21 cellular contexts compared by ENCODE assay signal in the genomic region with DNA sequence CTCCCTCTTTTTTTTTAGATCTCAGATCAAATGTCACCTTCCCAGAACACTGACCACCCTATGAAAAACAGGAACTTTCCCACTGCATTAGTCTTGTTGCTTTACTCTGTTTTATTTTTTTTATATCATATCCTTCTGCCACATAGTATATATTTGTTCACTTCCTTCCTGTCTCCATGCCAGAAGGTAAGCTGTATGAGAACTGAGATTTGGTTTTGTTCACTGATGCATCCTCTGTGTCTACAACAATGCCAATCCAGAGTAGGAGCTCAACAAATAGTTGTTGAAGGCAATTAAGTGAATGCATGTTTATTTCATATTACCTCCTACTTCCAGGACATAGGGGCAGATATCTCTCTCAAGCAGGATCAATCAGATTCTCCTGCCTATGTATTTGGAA.
DNase-seq lines count a peak whose midpoint lies in the region; ATAC-seq and TF ChIP-seq lines count a peak whose summit lies in the region.
"Had no signal": no experiment of that assay in that cellular context is flagged by ENCODE, and none has a peak within 500 bp of the region (broad histone marks: within the 10 kb centered on the region; RNA-seq: fewer than 3 reads in every experiment).

No MANE protein-coding gene starts in this region.

- no peaks in the 10 kb centered on the region for H3K9me2 ChIP-seq in PC-9 (ENCODE audit: insufficient read depth)

- no peak overlapping the region for H3K4me3 Mint-ChIP-seq in activated CD4-positive, alpha-beta T cell treated with anti-CD3 and anti-CD28 coated beads, Interleukin-2, amount 10 ng/mL, durations not matched to agents 24 days and 14 days
- H3K4me3 Mint-ChIP-seq in central memory CD8-positive, alpha-beta T cell, result no peak overlapping the region
- H3K4me3 Mint-ChIP-seq: CD14-positive monocyte, WTC11 had no signal

- no TSS peak for BruUV-seq in PC-9 (replicated peaks; lab: Mats Ljungman, UMichigan)

- H3K4me1 Mint-ChIP-seq in activated CD4-positive, alpha-beta T cell treated with anti-CD3 and anti-CD28 coated beads, Interleukin-2, amount 10 ng/mL, durations not matched to agents 24 days and 14 days, result peaks cover 31% of the 10 kb centered on the region
- H3K4me1 Mint-ChIP-seq in central memory CD8-positive, alpha-beta T cell, result peaks cover 29% of the 10 kb centered on the region
- H3K4me1 Mint-ChIP-seq: CD14-positive monocyte had no signal

- intact Hi-C loops in activated CD4-positive, alpha-beta T cell treated with anti-CD3 and anti-CD28 coated beads, Interleukin-2, amount 10 ng/mL, durations not matched to agents 24 days and 14 days (cut with micrococcal nuclease), result no loop called here
- intact Hi-C loops in PC-9 (cut with micrococcal nuclease; ENCODE audit: unreplicated experiment), result no loop called here

- H2AFZ ChIP-seq in PC-9, result no peak overlapping the region

- no peaks in the 10 kb centered on the region for H3F3A ChIP-seq in PC-9 (ENCODE audit: insufficient read depth, low read depth)

- CTCF ChIA-PET in PC-9 (lab: Charles Lee), result no interaction called here

- ATAC-seq in GM19351 (IDR thresholded peaks at IDR 0.05; ENCODE audit: unreplicated experiment), result peak; percentile 26
- ATAC-seq in HG03432 (IDR thresholded peaks at IDR 0.05; ENCODE audit: unreplicated experiment), result peak; percentile 35
- ATAC-seq in central memory CD8-positive, alpha-beta T cell (replicated peaks; ENCODE audit: extremely low read depth, poor library complexity, severe bottlenecking), result peak; percentile 40
- ATAC-seq: A549; HCT116; left ventricle myocardium superior; right lobe of liver; Right ventricle myocardium inferior; stimulated activated naive CD8-positive, alpha-beta T cell treated with anti-CD3 and anti-CD28 coated beads, Interleukin-15, Interleukin-2, amounts not matched to agents 100 U/mL and 50 U/mL, for 24 hours; upper lobe of right lung; WTC11 had no signal

- peak overlapping the region; percentile 1 for H3K27ac Mint-ChIP-seq in activated CD4-positive, alpha-beta T cell treated with anti-CD3 and anti-CD28 coated beads, Interleukin-2, amount 10 ng/mL, durations not matched to agents 24 days and 14 days
- H3K27ac Mint-ChIP-seq in central memory CD8-positive, alpha-beta T cell (ENCODE audit: low read depth), result peak overlapping the region; percentile 70
- H3K27ac Mint-ChIP-seq: CD14-positive monocyte, WTC11 had no signal

- H3K4me1 ChIP-seq in PC-9 (replicated peaks; ENCODE audit: insufficient read depth), result no peaks in the 10 kb centered on the region
- H3K4me1 ChIP-seq: A549, breast epithelium, esophagus muscularis mucosa, right lobe of liver, upper lobe of right lung had no signal

- no peaks in the 10 kb centered on the region for H3K9me3 ChIP-seq in PC-9 (ENCODE audit: insufficient read depth, low read depth)
- H3K9me3 ChIP-seq: A549, breast epithelium, esophagus muscularis mucosa, right lobe of liver, upper lobe of right lung had no signal

- POLR2A ChIA-PET in PC-9 (lab: Charles Lee; ENCODE audit: unreplicated experiment), result no interaction called here

- no peaks in the 10 kb centered on the region for H3K36me3 Mint-ChIP-seq in activated CD4-positive, alpha-beta T cell treated with anti-CD3 and anti-CD28 coated beads, Interleukin-2, amount 10 ng/mL, durations not matched to agents 24 days and 14 days (ENCODE audit: low read depth)
- H3K36me3 Mint-ChIP-seq in central memory CD8-positive, alpha-beta T cell (ENCODE audit: insufficient read depth), result no peaks in the 10 kb centered on the region
- H3K36me3 Mint-ChIP-seq: CD14-positive monocyte had no signal

- no peak for DNase-seq in activated CD4-positive, alpha-beta T cell treated with anti-CD3 and anti-CD28 coated beads, Interleukin-2, amount 10 ng/mL, durations not matched to agents 24 days and 14 days
- DNase-seq in activated CD4-positive, alpha-beta T cell treated with anti-CD3 and anti-CD28 coated beads for 48 hours, result no peak
- no peak for DNase-seq in central memory CD8-positive, alpha-beta T cell (ENCODE audit: low spot score in 2 of 2)
- no peak for DNase-seq in NCI-H510A treated with DMSO at 0.1 percent for 48 hours (lab: John Stamatoyannopoulos, UW)
- no peak for DNase-seq in PC-9
- no peak for DNase-seq in HuH-7.5 (ENCODE audit: low spot score)
- DNase-seq: dorsolateral prefrontal cortex; left ventricle myocardium superior; NCI-H187; right lobe of liver; stimulated activated naive CD8-positive, alpha-beta T cell treated with anti-CD3 and anti-CD28 coated beads, Interleukin-15, Interleukin-2, amounts not matched to agents 100 U/mL and 50 U/mL, for 24 hours; upper lobe of right lung had no signal

- H3K27me3 Mint-ChIP-seq in activated CD4-positive, alpha-beta T cell treated with anti-CD3 and anti-CD28 coated beads, Interleukin-2, amount 10 ng/mL, durations not matched to agents 24 days and 14 days, result no peaks in the 10 kb centered on the region
- H3K27me3 Mint-ChIP-seq in central memory CD8-positive, alpha-beta T cell, result no peaks in the 10 kb centered on the region

- no peak overlapping the region for H3K27ac ChIP-seq in PC-9
- H3K27ac ChIP-seq: breast epithelium, dorsolateral prefrontal cortex, esophagus muscularis mucosa, right lobe of liver, upper lobe of right lung had no signal

- peaks cover 5% of the 10 kb centered on the region for H3K9me3 Mint-ChIP-seq in activated CD4-positive, alpha-beta T cell treated with anti-CD3 and anti-CD28 coated beads, Interleukin-2, amount 10 ng/mL, durations not matched to agents 24 days and 14 days
- H3K9me3 Mint-ChIP-seq in central memory CD8-positive, alpha-beta T cell, result no peaks in the 10 kb centered on the region

- no peaks in the 10 kb centered on the region for H3K27me3 ChIP-seq in PC-9 (ENCODE audit: insufficient read depth, low read depth)
- H3K27me3 ChIP-seq: breast epithelium, esophagus muscularis mucosa, right lobe of liver, upper lobe of right lung had no signal

- no peak overlapping the region for H3K4me3 ChIP-seq in PC-9
- H3K4me3 ChIP-seq: A549, breast epithelium, dorsolateral prefrontal cortex, esophagus muscularis mucosa, right lobe of liver, upper lobe of right lung had no signal

- no peak overlapping the region for H3K4me2 ChIP-seq in PC-9
- H3K4me2 ChIP-seq: A549 had no signal

- no peaks in the 10 kb centered on the region for H3K79me2 ChIP-seq in PC-9 (ENCODE audit: low read depth)

- no peaks in the 10 kb centered on the region for H4K20me1 ChIP-seq in PC-9 (ENCODE audit: insufficient read depth)

- no peak for TF ChIP-seq CTCF in PC-9 (conservative IDR thresholded peaks at IDR 0.05)

- H3K36me3 ChIP-seq in PC-9 (ENCODE audit: low read depth), result no peaks in the 10 kb centered on the region
- H3K36me3 ChIP-seq: breast epithelium, esophagus muscularis mucosa, right lobe of liver, upper lobe of right lung had no signal
